Comparison of ENCODE assay signal across 29 cellular contexts in genomic region chr5:14958196-14958595, GRCh38.
A peak's percentile ranks its signal among the peaks of the same experiment; 100 is the strongest.
DNase-seq lines count a peak whose midpoint lies in the region; ATAC-seq and TF ChIP-seq lines count a peak whose summit lies in the region.
"Had no signal": no experiment of that assay in that cellular context is flagged by ENCODE, and none has a peak within 500 bp of the region (broad histone marks: within the 10 kb centered on the region; RNA-seq: fewer than 3 reads in every experiment).

No MANE protein-coding gene starts in this region.

- peak overlapping the region; percentile 27 for H3K27ac Mint-ChIP-seq in T-helper 17 cell
- H3K27ac Mint-ChIP-seq: activated CD8-positive, alpha-beta T cell treated with anti-CD3 and anti-CD28 coated beads, Interleukin-2, amount 10 ng/mL, durations not matched to agents 7 days and 5 days; activated naive CD4-positive, alpha-beta T cell treated with anti-CD3 and anti-CD28 coated beads, Interleukin-2, amount 50 U/mL, for 24 hours; activated T-helper 2 cell treated with anti-CD3 and anti-CD28 coated beads, Interferon-gamma antibody, Interleukin-2, Interleukin-4, amounts not matched to agents 10 μg/mL and 5 μg/mL and 100 μg/mL, durations not matched to agents 14 hours and 24 hours and 36 hours; nephron; T-helper 1 cell treated with Interleukin-12 subunit alpha and Interleukin-12 subunit beta and Interleukin-4 antibody, amounts not matched to agents 30 μg/mL and 1 μg/mL, for 36 hours had no signal

- TF ChIP-seq CTCF in HEK293 (tag by site-specific recombination; IDR thresholded peaks at IDR 0.05) (no peak), fibroblast of lung (conservative IDR thresholded peaks at IDR 0.05 in 1 of 2, IDR thresholded peaks at IDR 0.05 in 1 of 2; ENCODE audit: low read depth in 1 of 2, low read length in 2 of 2) (no peak), prostate gland (IDR thresholded peaks at IDR 0.05) (no peak), BE2C (IDR thresholded peaks at IDR 0.05; ENCODE audit: low read depth, low read length) (no peak)

- no peaks in the 10 kb centered on the region for H3K36me3 ChIP-seq in HEK293 (ENCODE audit: control insufficient read depth in 2 of 2, insufficient read depth in 1 of 2, low read length in 2 of 2)
- H3K36me3 ChIP-seq in fibroblast of lung (ENCODE audit: control insufficient read depth, insufficient read depth, low read length): no peaks in the 10 kb centered on the region
- no peaks in the 10 kb centered on the region for H3K36me3 ChIP-seq in prostate gland
- no peaks in the 10 kb centered on the region for H3K36me3 ChIP-seq in BE2C
- H3K36me3 ChIP-seq: ovary, upper lobe of left lung had no signal

- H3K79me2 ChIP-seq in fibroblast of lung (ENCODE audit: control insufficient read depth, insufficient read depth, low read length): no peaks in the 10 kb centered on the region

- no peak overlapping the region for H3K4me2 ChIP-seq in fibroblast of lung (ENCODE audit: extremely low read depth, insufficient read depth, low read length)
- H3K4me2 ChIP-seq: SK-N-SH had no signal

- H3K4me3 Mint-ChIP-seq in T-helper 17 cell: no peak overlapping the region
- H3K4me3 Mint-ChIP-seq: activated CD8-positive, alpha-beta T cell treated with anti-CD3 and anti-CD28 coated beads, Interleukin-2, amount 10 ng/mL, durations not matched to agents 7 days and 5 days; activated naive CD4-positive, alpha-beta T cell treated with anti-CD3 and anti-CD28 coated beads, Interleukin-2, amount 50 U/mL, for 24 hours; central memory CD8-positive, alpha-beta T cell; nephron; T-helper 1 cell treated with Interleukin-12 subunit alpha and Interleukin-12 subunit beta and Interleukin-4 antibody, amounts not matched to agents 30 μg/mL and 1 μg/mL, for 36 hours had no signal

- H3K4me1 ChIP-seq in HEK293 (ENCODE audit: control insufficient read depth, insufficient read depth, low read length) (no peaks in the 10 kb centered on the region), fibroblast of lung (ENCODE audit: control insufficient read depth, extremely low read depth, insufficient read depth, low read length) (no peaks in the 10 kb centered on the region), prostate gland (replicated peaks) (no peaks in the 10 kb centered on the region), BE2C (peaks cover 28% of the 10 kb centered on the region)
- H3K4me1 ChIP-seq: Caco-2, upper lobe of left lung had no signal

- no peak overlapping the region for H3K27ac ChIP-seq in HEK293 (ENCODE audit: extremely low read depth, low read depth, low read length)
- H3K27ac ChIP-seq in fibroblast of lung (ENCODE audit: insufficient read depth, low read length): no peak overlapping the region
- H3K27ac ChIP-seq in prostate gland: peak overlapping the region in 1 of 2 donors; percentile 61
- H3K27ac ChIP-seq: C4-2B, ovary, upper lobe of left lung had no signal

- CTCF ChIA-PET in HEK293 (lab: Yijun Ruan, JAX) (interaction anchor here (0.7 to 2.3 kb wide), 4 partner anchors 11 to 361 kb away, joined by 3 to 9 read pairs (median 4); no protein-coding TSS in a partner anchor), HEK293T (lab: Yijun Ruan, JAX) (no interaction called here)

- peaks cover 7% of the 10 kb centered on the region for H3K27me3 Mint-ChIP-seq in T-helper 17 cell
- H3K27me3 Mint-ChIP-seq: activated naive CD4-positive, alpha-beta T cell treated with anti-CD3 and anti-CD28 coated beads, Interleukin-2, amount 50 U/mL, for 24 hours had no signal

- no peak overlapping the region for H3K9ac ChIP-seq in fibroblast of lung (ENCODE audit: insufficient read depth, low read length)
- H3K9ac ChIP-seq: SK-N-SH had no signal

- 23% methylated on average over 2 of the region's 2 CpGs for WGBS in prostate gland

- no peak overlapping the region for H2AFZ ChIP-seq in fibroblast of lung (ENCODE audit: low read length)

- DNase-seq in T-helper 17 cell (no peak), fibroblast of lung (ENCODE audit: low read depth in 2 of 2) (peak; percentile 12 to 39), prostate gland (ENCODE audit: low spot score) (peak; percentile 35), HEK293T (ENCODE audit: extremely low spot score) (no peak), BE2C (no peak)
- DNase-seq: activated CD4-positive, alpha-beta T cell treated with anti-CD3 and anti-CD28 coated beads for 1 hour; activated CD8-positive, alpha-beta T cell treated with anti-CD3 and anti-CD28 coated beads, Interleukin-2, amount 10 ng/mL, durations not matched to agents 7 days and 5 days; aorta; Caco-2; dermis blood vessel endothelial cell; DND-41; head of caudate nucleus; NCI-H1105; NCI-H1930; NCI-H774; ovary; SK-N-SH; stimulated activated CD4-positive, alpha-beta T cell treated with anti-CD3 and anti-CD28 coated beads, Interleukin-2, amount 100 ng/mL, for 48 hours; substantia nigra; upper lobe of left lung had no signal

- ATAC-seq in T-helper 17 cell (no peak), HG02885 (IDR thresholded peaks at IDR 0.05; ENCODE audit: poor library complexity, unreplicated experiment) (no peak)

- H3K36me3 Mint-ChIP-seq in T-helper 17 cell (ENCODE audit: low read depth): peaks cover 3% of the 10 kb centered on the region
- H3K36me3 Mint-ChIP-seq: activated naive CD4-positive, alpha-beta T cell treated with anti-CD3 and anti-CD28 coated beads, Interleukin-2, amount 50 U/mL, for 24 hours had no signal

- intact Hi-C loops in prostate gland (cut with DNase I): no loop called here

- H3K27me3 ChIP-seq in fibroblast of lung (ENCODE audit: control insufficient read depth, insufficient read depth, low read length) (peaks cover 8% of the 10 kb centered on the region), prostate gland (replicated peaks; ENCODE audit: insufficient read depth) (no peaks in the 10 kb centered on the region), BE2C (no peaks in the 10 kb centered on the region)
- H3K27me3 ChIP-seq: ovary, upper lobe of left lung had no signal

- peaks cover 7% of the 10 kb centered on the region for H3K4me1 Mint-ChIP-seq in T-helper 17 cell
- H3K4me1 Mint-ChIP-seq: activated naive CD4-positive, alpha-beta T cell treated with anti-CD3 and anti-CD28 coated beads, Interleukin-2, amount 50 U/mL, for 24 hours; central memory CD8-positive, alpha-beta T cell; nephron had no signal

- POLR2A ChIA-PET in HEK293 (lab: Yijun Ruan, JAX): no interaction called here
- POLR2A ChIA-PET in HEK293T (lab: Yijun Ruan, JAX): no interaction called here

- TF ChIP-seq POLR2A in prostate gland (IDR thresholded peaks at IDR 0.05): no peak

- H3K4me3 ChIP-seq in HEK293 (ENCODE audit: low read depth, low read length): no peak overlapping the region
- H3K4me3 ChIP-seq in fibroblast of lung (replicated peaks in 1 of 4; ENCODE audit: control extremely low read depth in 1 of 4, insufficient read depth in 1 of 4, low read depth in 3 of 4, low read length in 4 of 4): no peak overlapping the region
- no peak overlapping the region for H3K4me3 ChIP-seq in prostate gland
- H3K4me3 ChIP-seq in BE2C (ENCODE audit: low read depth, low read length): no peak overlapping the region
- H3K4me3 ChIP-seq: GM12878, ovary, upper lobe of left lung had no signal

- H3K9me3 ChIP-seq in HEK293 (ENCODE audit: control insufficient read depth, insufficient read depth, low read depth, low read length): no peaks in the 10 kb centered on the region
- H3K9me3 ChIP-seq in T-helper 17 cell (ENCODE audit: control insufficient read depth, low read length, poor library complexity, severe bottlenecking): no peaks in the 10 kb centered on the region
- no peaks in the 10 kb centered on the region for H3K9me3 ChIP-seq in fibroblast of lung (ENCODE audit: control insufficient read depth, insufficient read depth, low read depth, low read length)
- no peaks in the 10 kb centered on the region for H3K9me3 ChIP-seq in prostate gland
- no peaks in the 10 kb centered on the region for H3K9me3 ChIP-seq in BE2C
- H3K9me3 ChIP-seq: Caco-2, ovary, SK-N-SH, upper lobe of left lung had no signal

- no peaks in the 10 kb centered on the region for H4K20me1 ChIP-seq in fibroblast of lung (ENCODE audit: control insufficient read depth, extremely low read depth, insufficient read depth, low read length)

TF ChIP-seq in HEK293, 187 proteins besides CTCF, POLR2A, EP300 and RAD21 (continues in another document):
- 0 out of 2 replicates have a peak, but pooled peaks have one; percentile 5 for TF ChIP-seq EGR2 (tag by site-specific recombination; IDR thresholded peaks at IDR 0.05; ENCODE audit: low read depth)
- no peak for TF ChIP-seq PRDM6 (tag by site-specific recombination; IDR thresholded peaks at IDR 0.05)

TF ChIP-seq in HEK293T, 16 proteins besides CTCF, POLR2A, EP300 and RAD21:
- TF ChIP-seq TARDBP (IDR thresholded peaks at IDR 0.05) (no peak), ARNT (IDR thresholded peaks at IDR 0.05) (no peak), NFRKB (IDR thresholded peaks at IDR 0.05) (no peak), L3MBTL2 (conservative IDR thresholded peaks at IDR 0.05) (no peak)

Comparison
In these comparisons a context has a peak if more than half of its experiments do, and no peak if none do; other contexts are left out.
1. DNase-seq: peak in fibroblast of lung (2 of 2) and prostate gland (single experiment); none in T-helper 17 cell (0 of 3), HEK293T (single experiment) and BE2C (single experiment).